In the genomic region with DNA sequence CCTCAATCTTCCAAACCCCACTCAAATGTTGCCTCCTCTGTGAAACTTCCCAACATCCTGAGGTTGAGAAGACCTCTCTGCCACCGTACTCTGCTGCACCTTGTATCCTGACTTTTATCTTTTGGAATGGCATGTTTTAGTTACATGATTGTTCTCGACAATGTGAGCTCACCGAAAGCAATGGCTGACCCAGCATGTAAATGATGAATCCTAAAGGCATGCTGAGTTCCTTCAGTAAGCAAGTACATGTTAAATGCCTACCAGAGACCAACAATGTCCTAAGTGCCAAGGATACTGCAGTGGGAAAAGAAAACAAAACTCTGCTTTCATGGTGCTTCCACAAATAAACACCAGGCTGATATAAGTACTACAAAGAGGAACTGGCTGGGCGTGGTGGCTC, we compare ENCODE assay signal across 27 cellular contexts.
"Had no signal": no experiment of that assay in that cellular context is flagged by ENCODE, and none has a peak within 500 bp of the region (broad histone marks: within the 10 kb centered on the region; RNA-seq: fewer than 3 reads in every experiment).

No MANE protein-coding gene starts in this region.

- H3K9me3 ChIP-seq: ascending aorta, breast epithelium, esophagus squamous epithelium had no signal

- H3K27me3 Mint-ChIP-seq: activated CD4-positive, alpha-beta memory T cell treated with anti-CD3 and anti-CD28 coated beads, Interleukin-2, amount 10 ng/mL, durations not matched to agents 7 days and 5 days; activated CD4-positive, alpha-beta T cell treated with anti-CD3 and anti-CD28 coated beads, Interleukin-2, amount 10 ng/mL, durations not matched to agents 7 days and 5 days; activated naive CD4-positive, alpha-beta T cell treated with anti-CD3 and anti-CD28 coated beads, Interleukin-2, amount 10 ng/mL, durations not matched to agents 7 days and 5 days; activated T-cell treated with anti-CD3 and anti-CD28 coated beads, Interleukin-2, amount 50 U/mL, for 24 hours; brain; central memory CD8-positive, alpha-beta T cell had no signal

- H3K4me3 Mint-ChIP-seq: activated CD4-positive, alpha-beta memory T cell treated with anti-CD3 and anti-CD28 coated beads, Interleukin-2, amount 10 ng/mL, durations not matched to agents 7 days and 5 days; activated CD4-positive, alpha-beta T cell treated with anti-CD3 and anti-CD28 coated beads, Interleukin-2, amount 10 ng/mL, durations not matched to agents 7 days and 5 days; activated naive CD4-positive, alpha-beta T cell treated with anti-CD3 and anti-CD28 coated beads, Interleukin-2, amount 10 ng/mL, durations not matched to agents 7 days and 5 days; activated naive CD8-positive, alpha-beta T cell treated with anti-CD3 and anti-CD28 coated beads, Interleukin-2, amount 10 ng/mL, durations not matched to agents 7 days and 5 days; activated T-cell treated with anti-CD3 and anti-CD28 coated beads, Interleukin-2, amount 50 U/mL, for 24 hours; activated T-cell treated with anti-CD3 and anti-CD28 coated beads, Interleukin-2, amount 50 U/mL, for 72 hours; brain; central memory CD8-positive, alpha-beta T cell; dendritic cell treated with granulocyte-macrophage colony-stimulating factor and Interleukin-4, amounts not matched to agents 40 ng/mL and 50 ng/mL, for 4 days had no signal

- H3K36me3 ChIP-seq: ascending aorta, breast epithelium, esophagus squamous epithelium had no signal

- DNase-seq: activated CD4-positive, alpha-beta memory T cell treated with anti-CD3 and anti-CD28 coated beads, Interleukin-2, amount 10 ng/mL, durations not matched to agents 7 days and 5 days; activated CD4-positive, alpha-beta T cell treated with anti-CD3 and anti-CD28 coated beads for 1 hour; activated CD4-positive, alpha-beta T cell treated with anti-CD3 and anti-CD28 coated beads for 4 hours; activated CD4-positive, alpha-beta T cell treated with anti-CD3 and anti-CD28 coated beads, Interleukin-2, amount 10 ng/mL, durations not matched to agents 7 days and 5 days; activated CD4-positive, alpha-beta T cell treated with anti-CD3 and anti-CD28 coated beads, Interleukin-2, amount 50 U/mL, for 4 hours; activated CD8-positive, alpha-beta memory T cell treated with anti-CD3 and anti-CD28 coated beads, Interleukin-2, amount 50 U/mL, for 48 hours; activated gamma-delta T cell; activated naive CD4-positive, alpha-beta T cell; activated naive CD4-positive, alpha-beta T cell treated with anti-CD3 and anti-CD28 coated beads, Interleukin-2, amount 10 ng/mL, durations not matched to agents 7 days and 5 days; activated naive CD8-positive, alpha-beta T cell treated with anti-CD3 and anti-CD28 coated beads, Interleukin-2, amount 10 ng/mL, durations not matched to agents 7 days and 5 days; activated T-cell treated with anti-CD3 and anti-CD28 coated beads for 4 hours; activated T-cell treated with anti-CD3 and anti-CD28 coated beads, Interleukin-2, amount 50 U/mL, for 24 hours; activated T-cell treated with anti-CD3 and anti-CD28 coated beads, Interleukin-2, amount 50 U/mL, for 72 hours; dorsolateral prefrontal cortex; effector memory CD4-positive, alpha-beta T cell; esophagus squamous epithelium; foreskin melanocyte; head of caudate nucleus; T-helper 2 cell had no signal

- ATAC-seq: activated naive CD4-positive, alpha-beta T cell treated with anti-CD3 and anti-CD28 coated beads, Interleukin-2, amount 50 U/mL, for 72 hours; activated T-cell treated with anti-CD3 and anti-CD28 coated beads, Interleukin-2, amount 50 U/mL, for 72 hours had no signal

- H3K36me3 Mint-ChIP-seq: activated naive CD4-positive, alpha-beta T cell treated with anti-CD3 and anti-CD28 coated beads, Interleukin-2, amount 10 ng/mL, durations not matched to agents 7 days and 5 days; activated naive CD4-positive, alpha-beta T cell treated with anti-CD3 and anti-CD28 coated beads, Interleukin-2, amount 50 U/mL, for 72 hours; activated naive CD8-positive, alpha-beta T cell treated with anti-CD3 and anti-CD28 coated beads, Interleukin-2, amount 10 ng/mL, durations not matched to agents 7 days and 5 days; brain had no signal

- H3K27ac Mint-ChIP-seq: activated CD4-positive, alpha-beta memory T cell treated with anti-CD3 and anti-CD28 coated beads, Interleukin-2, amount 10 ng/mL, durations not matched to agents 7 days and 5 days; activated CD4-positive, alpha-beta T cell treated with anti-CD3 and anti-CD28 coated beads, Interleukin-2, amount 10 ng/mL, durations not matched to agents 7 days and 5 days; activated naive CD4-positive, alpha-beta T cell treated with anti-CD3 and anti-CD28 coated beads, Interleukin-2, amount 10 ng/mL, durations not matched to agents 7 days and 5 days; activated naive CD8-positive, alpha-beta T cell treated with anti-CD3 and anti-CD28 coated beads, Interleukin-2, amount 10 ng/mL, durations not matched to agents 7 days and 5 days; activated T-cell treated with anti-CD3 and anti-CD28 coated beads, Interleukin-2, amount 50 U/mL, for 24 hours; activated T-cell treated with anti-CD3 and anti-CD28 coated beads, Interleukin-2, amount 50 U/mL, for 72 hours; brain; dendritic cell treated with granulocyte-macrophage colony-stimulating factor and Interleukin-4, amounts not matched to agents 40 ng/mL and 50 ng/mL, for 4 days had no signal

- H3K4me1 ChIP-seq: ascending aorta, breast epithelium had no signal

- H3K4me1 Mint-ChIP-seq: activated CD4-positive, alpha-beta memory T cell treated with anti-CD3 and anti-CD28 coated beads, Interleukin-2, amount 10 ng/mL, durations not matched to agents 7 days and 5 days; activated naive CD4-positive, alpha-beta T cell treated with anti-CD3 and anti-CD28 coated beads, Interleukin-2, amount 10 ng/mL, durations not matched to agents 7 days and 5 days; brain had no signal

- H3K4me3 ChIP-seq: ascending aorta, breast epithelium, coronary artery, dorsolateral prefrontal cortex, esophagus squamous epithelium had no signal

- H3K27me3 ChIP-seq: ascending aorta, breast epithelium, dorsolateral prefrontal cortex, esophagus squamous epithelium had no signal

- H3K9me3 Mint-ChIP-seq: activated CD4-positive, alpha-beta memory T cell treated with anti-CD3 and anti-CD28 coated beads, Interleukin-2, amount 10 ng/mL, durations not matched to agents 7 days and 5 days; activated CD4-positive, alpha-beta T cell treated with anti-CD3 and anti-CD28 coated beads, Interleukin-2, amount 10 ng/mL, durations not matched to agents 7 days and 5 days; activated naive CD4-positive, alpha-beta T cell treated with anti-CD3 and anti-CD28 coated beads, Interleukin-2, amount 10 ng/mL, durations not matched to agents 7 days and 5 days; activated naive CD4-positive, alpha-beta T cell treated with anti-CD3 and anti-CD28 coated beads, Interleukin-2, amount 50 U/mL, for 72 hours; activated naive CD8-positive, alpha-beta T cell treated with anti-CD3 and anti-CD28 coated beads, Interleukin-2, amount 10 ng/mL, durations not matched to agents 7 days and 5 days; activated T-cell treated with anti-CD3 and anti-CD28 coated beads, Interleukin-2, amount 50 U/mL, for 24 hours; activated T-cell treated with anti-CD3 and anti-CD28 coated beads, Interleukin-2, amount 50 U/mL, for 72 hours; brain; central memory CD8-positive, alpha-beta T cell; dendritic cell treated with granulocyte-macrophage colony-stimulating factor and Interleukin-4, amounts not matched to agents 40 ng/mL and 50 ng/mL, for 4 days had no signal

- H3K27ac ChIP-seq: ascending aorta, breast epithelium, coronary artery, dorsolateral prefrontal cortex, epithelial cell of prostate, esophagus squamous epithelium had no signal
